Comparison of ENCODE assay signal across 8 cellular contexts in the genomic region with DNA sequence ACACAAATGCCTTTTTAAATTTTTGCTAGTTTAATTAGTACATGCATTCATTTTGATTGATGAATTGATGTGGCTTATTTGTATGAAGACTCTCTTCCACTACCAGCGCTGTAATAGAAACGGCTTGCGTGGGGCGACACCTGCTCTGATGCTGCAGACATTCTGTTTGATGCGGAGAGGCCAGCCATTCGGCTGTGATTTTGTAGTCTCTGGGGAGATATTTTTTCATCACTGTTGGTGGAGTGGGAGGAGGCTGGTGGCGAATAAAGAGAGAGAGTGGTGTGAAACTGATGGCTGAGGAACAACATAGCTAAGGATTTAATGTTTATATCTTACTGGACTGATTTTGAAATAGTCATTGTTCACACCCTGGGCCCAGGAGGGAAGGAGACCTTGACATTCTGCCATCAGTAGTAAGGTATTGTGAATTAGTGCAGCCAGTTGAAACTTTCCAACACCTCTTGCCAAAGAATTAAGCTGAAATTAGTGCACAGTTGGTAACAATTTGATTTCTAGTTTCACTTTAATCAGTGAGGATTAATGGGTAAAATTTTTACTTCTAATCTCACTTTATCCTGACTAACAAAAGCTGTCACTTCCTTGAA.
DNase-seq lines count a peak whose midpoint lies in the region; ATAC-seq, FAIRE-seq and TF ChIP-seq lines count a peak whose summit lies in the region.

No MANE protein-coding gene starts in this region.

- DNase-seq in GM10266 (ENCODE audit: extremely low spot score) (peak; percentile 39), NCI-H2171 treated with DMSO at 0.1 percent for 48 hours (lab: John Stamatoyannopoulos, UW) (peak; percentile 91), memory B cell (ENCODE audit: low spot score in 2 of 2) (peak in 1 of 2 donors; percentile 25), RCC 7860 (ENCODE audit: low spot score) (no peak), posterior vena cava (ENCODE audit: low spot score) (no peak), prostate gland (ENCODE audit: low spot score) (no peak)

- intact Hi-C loops in posterior vena cava (cut with DNase I) (no loop called here), prostate gland (cut with DNase I) (no loop called here)

- H3K9me3 Mint-ChIP-seq in memory B cell: no peaks in the 10 kb centered on the region

- H3K27ac Mint-ChIP-seq in memory B cell: peak overlapping the region; percentile 80

- ATAC-seq in HG02885 (IDR thresholded peaks at IDR 0.05; ENCODE audit: poor library complexity, unreplicated experiment) (peak; percentile 49), memory B cell (ENCODE audit: low read depth) (peak; percentile 76), GM21423 (IDR thresholded peaks at IDR 0.05; ENCODE audit: unreplicated experiment) (no peak)

- no peak for TF ChIP-seq POLR2A in prostate gland (IDR thresholded peaks at IDR 0.05)

- no peak overlapping the region for H3K27ac ChIP-seq in prostate gland

- H3K4me1 ChIP-seq in prostate gland (replicated peaks): no peaks in the 10 kb centered on the region

- TF ChIP-seq CTCF in GM10266 (IDR thresholded peaks at IDR 0.05; ENCODE audit: control insufficient read depth, insufficient read depth, low read depth, missing control alignments): no peak
- TF ChIP-seq CTCF in prostate gland (IDR thresholded peaks at IDR 0.05): no peak

- 90% methylated on average over 7 of the region's 7 CpGs for WGBS in prostate gland

- FAIRE-seq in RCC 7860 (lab: Jason Lieb, UNC): no peak

- no peaks in the 10 kb centered on the region for H3K36me3 Mint-ChIP-seq in memory B cell

- H3K27me3 Mint-ChIP-seq in memory B cell: peaks cover 10% of the 10 kb centered on the region

- H3K27me3 ChIP-seq in prostate gland (replicated peaks; ENCODE audit: insufficient read depth): peaks cover 14% of the 10 kb centered on the region

- H3K9me3 ChIP-seq in prostate gland: no peaks in the 10 kb centered on the region

- H3K4me3 Mint-ChIP-seq in memory B cell: peak overlapping the region; percentile 49

- no peaks in the 10 kb centered on the region for H3K36me3 ChIP-seq in prostate gland

- no peak overlapping the region for H3K4me3 ChIP-seq in prostate gland

- peaks cover 19% of the 10 kb centered on the region for H3K4me1 Mint-ChIP-seq in memory B cell

Comparison
In these comparisons a context has a peak if more than half of its experiments do, and no peak if none do; other contexts are left out.
1. DNase-seq: peak in GM10266 (single experiment) and NCI-H2171 treated with DMSO at 0.1 percent for 48 hours (single experiment); none in RCC 7860 (single experiment), posterior vena cava (single experiment) and prostate gland (single experiment).